In genomic region chr11:41245704-41246398, GRCh38 we compare ENCODE assay signal across 16 cellular contexts.
DNase-seq lines count a peak whose midpoint lies in the region; ATAC-seq and TF ChIP-seq lines count a peak whose summit lies in the region.
"Had no signal": no experiment of that assay in that cellular context is flagged by ENCODE, and none has a peak within 500 bp of the region (broad histone marks: within the 10 kb centered on the region; RNA-seq: fewer than 3 reads in every experiment).

No MANE protein-coding gene starts in this region.

- H2AK5ac ChIP-seq in neuronal stem cell (ENCODE audit: low read depth, low read length), result peak overlapping the region; percentile 94

- no peak overlapping the region for H3K4me3 ChIP-seq in GM12865 (ENCODE audit: low read depth, low read length)
- no peak overlapping the region for H3K4me3 ChIP-seq in left ventricle myocardium inferior
- H3K4me3 ChIP-seq in neuronal stem cell (ENCODE audit: low read length in 2 of 2), result no peak overlapping the region
- H3K4me3 ChIP-seq: stomach had no signal

- H3K9me3 ChIP-seq in left ventricle myocardium inferior (replicated peaks) (peaks cover 4% of the 10 kb centered on the region), neuronal stem cell (replicated peaks in 1 of 2; ENCODE audit: control insufficient read depth in 2 of 2, insufficient read depth in 1 of 2, low read depth in 1 of 2, low read length in 2 of 2) (no peaks in the 10 kb centered on the region)
- H3K9me3 ChIP-seq: stomach had no signal

- intact Hi-C loops in left ventricle myocardium inferior (cut with micrococcal nuclease), result no loop called here

- TF ChIP-seq CTCF in GM12865 (IDR thresholded peaks at IDR 0.05; ENCODE audit: insufficient read depth, low read depth, low read length, missing control alignments) (peak; percentile 26), left ventricle myocardium inferior (IDR thresholded peaks at IDR 0.05; ENCODE audit: borderline replicate concordance) (peak; percentile 52)

- no peak overlapping the region for H4K8ac ChIP-seq in neuronal stem cell (ENCODE audit: low read depth, low read length)

- H3K79me1 ChIP-seq in neuronal stem cell (ENCODE audit: low read depth, low read length), result no peaks in the 10 kb centered on the region

- WGBS in neuronal stem cell (ENCODE audit: extremely low coverage in 2 of 2, insufficient read length in 2 of 2, insufficient replicate concordance in 1 of 2), 2 donors, result no CpG with 5 or more reads among the region's 10 CpGs

- H2AFZ ChIP-seq in neuronal stem cell (ENCODE audit: low read length), result no peak overlapping the region

- peak overlapping the region; percentile 31 for H3K14ac ChIP-seq in neuronal stem cell (ENCODE audit: low read length)

- peak overlapping the region; percentile 83 for H2BK5ac ChIP-seq in neuronal stem cell (ENCODE audit: low read length)

- no peak overlapping the region for H4K91ac ChIP-seq in neuronal stem cell (ENCODE audit: low read depth, low read length, poor library complexity)

- peaks cover 16 to 38% of the 10 kb centered on the region in 2 donors for H3K9me3 Mint-ChIP-seq in stimulated activated naive CD8-positive, alpha-beta T cell treated with anti-CD3 and anti-CD28 coated beads, Interleukin-15, amount 100 ng/mL, for 72 hours
- H3K9me3 Mint-ChIP-seq: mesothelial cell of epicardium had no signal

- no peak overlapping the region for H3K27ac ChIP-seq in left ventricle myocardium inferior (replicated peaks)
- H3K27ac ChIP-seq in neuronal stem cell (replicated peaks; ENCODE audit: low read length), result no peak overlapping the region
- H3K27ac ChIP-seq: stomach had no signal

- H3K27me3 Mint-ChIP-seq in stimulated activated naive CD8-positive, alpha-beta T cell treated with anti-CD3 and anti-CD28 coated beads, Interleukin-15, amount 100 ng/mL, for 72 hours, result no peaks in the 10 kb centered on the region
- H3K27me3 Mint-ChIP-seq: CD4-positive, alpha-beta T cell had no signal

- no peak overlapping the region for H2BK12ac ChIP-seq in neuronal stem cell (ENCODE audit: low read length)

- H3K27ac Mint-ChIP-seq in stimulated activated naive CD8-positive, alpha-beta T cell treated with anti-CD3 and anti-CD28 coated beads, Interleukin-15, amount 100 ng/mL, for 72 hours, result no peak overlapping the region
- H3K27ac Mint-ChIP-seq: activated naive CD4-positive, alpha-beta T cell treated with anti-CD3 and anti-CD28 coated beads, Interleukin-2, amount 50 U/mL, for 72 hours; CD4-positive, alpha-beta T cell; mesothelial cell of epicardium had no signal

- H3K36me3 ChIP-seq in left ventricle myocardium inferior (no peaks in the 10 kb centered on the region), neuronal stem cell (replicated peaks in 1 of 2; ENCODE audit: control insufficient read depth in 2 of 2, insufficient read depth in 2 of 2, low read length in 2 of 2) (no peaks in the 10 kb centered on the region)
- H3K36me3 ChIP-seq: stomach had no signal

- H3K4me1 Mint-ChIP-seq in stimulated activated naive CD8-positive, alpha-beta T cell treated with anti-CD3 and anti-CD28 coated beads, Interleukin-15, amount 100 ng/mL, for 72 hours, result no peaks in the 10 kb centered on the region
- H3K4me1 Mint-ChIP-seq: mesothelial cell of epicardium had no signal

- H3K18ac ChIP-seq in neuronal stem cell (ENCODE audit: low read length), result peak overlapping the region; percentile 93

- peak overlapping the region; percentile 93 for H2BK15ac ChIP-seq in neuronal stem cell (ENCODE audit: low read length)

- H3K4me2 ChIP-seq in neuronal stem cell (ENCODE audit: insufficient read depth, low read length, poor library complexity, severe bottlenecking), result no peak overlapping the region

- H3K27me3 ChIP-seq in left ventricle myocardium inferior (ENCODE audit: low read depth), result no peaks in the 10 kb centered on the region
- no peaks in the 10 kb centered on the region for H3K27me3 ChIP-seq in neuronal stem cell (ENCODE audit: control insufficient read depth in 3 of 3, insufficient read depth in 3 of 3, low read depth in 1 of 3, low read length in 3 of 3)
- H3K27me3 ChIP-seq: stomach had no signal

- DNase-seq in GM12865 (ENCODE audit: low read depth), result peak; percentile 18
- peak; percentile 38 for DNase-seq in HT-29 (ENCODE audit: low spot score)
- no peak for DNase-seq in left ventricle myocardium inferior
- DNase-seq in neuronal stem cell (ENCODE audit: low spot score), result no peak
- DNase-seq in MV-4-11 (lab: John Stamatoyannopoulos, UW), result no peak
- DNase-seq in stimulated activated naive CD8-positive, alpha-beta T cell treated with anti-CD3 and anti-CD28 coated beads, Interleukin-15, amount 100 ng/mL, for 72 hours, result no peak
- DNase-seq: activated T-cell treated with anti-CD3 and anti-CD28 coated beads for 4 hours; CD4-positive, alpha-beta T cell; effector memory CD4-positive, alpha-beta T cell; NCI-H2081 treated with DMSO at 0.1 percent for 48 hours; small intestine; stomach; T-helper 2 cell had no signal

- H3K9ac ChIP-seq in neuronal stem cell (ENCODE audit: low read depth, low read length, poor library complexity), result peak overlapping the region; percentile 30

- H3K4me1 ChIP-seq in left ventricle myocardium inferior (no peaks in the 10 kb centered on the region), neuronal stem cell (ENCODE audit: control insufficient read depth in 2 of 2, insufficient read depth in 1 of 2, low read depth in 1 of 2, low read length in 2 of 2) (peaks cover 0 to 2% of the 10 kb centered on the region in 2 donors)
- H3K4me1 ChIP-seq: stomach had no signal

- peak overlapping the region; percentile 58 for H3K4ac ChIP-seq in neuronal stem cell (ENCODE audit: low read length)

- H3K4me3 Mint-ChIP-seq in stimulated activated naive CD8-positive, alpha-beta T cell treated with anti-CD3 and anti-CD28 coated beads, Interleukin-15, amount 100 ng/mL, for 72 hours, result no peak overlapping the region
- H3K4me3 Mint-ChIP-seq: CD4-positive, alpha-beta T cell; mesothelial cell of epicardium had no signal

- H3K23ac ChIP-seq in neuronal stem cell (ENCODE audit: low read depth, low read length, poor library complexity), result peak overlapping the region; percentile 29

- no peak for ATAC-seq in HG03460 (IDR thresholded peaks at IDR 0.05; ENCODE audit: unreplicated experiment)
- ATAC-seq in stimulated activated naive CD8-positive, alpha-beta T cell treated with anti-CD3 and anti-CD28 coated beads, Interleukin-15, amount 100 ng/mL, for 72 hours, result no peak
- ATAC-seq: activated naive CD4-positive, alpha-beta T cell treated with anti-CD3 and anti-CD28 coated beads, Interleukin-2, amount 50 U/mL, for 72 hours had no signal

- H2BK120ac ChIP-seq in neuronal stem cell (ENCODE audit: low read depth, low read length), result peak overlapping the region; percentile 16

Comparison
In these comparisons a context has a peak if more than half of its experiments do, and no peak if none do; other contexts are left out.
1. DNase-seq: peak in GM12865 (single experiment) and HT-29 (single experiment); none in left ventricle myocardium inferior (single experiment), neuronal stem cell (single experiment), MV-4-11 (single experiment) and stimulated activated naive CD8-positive, alpha-beta T cell treated with anti-CD3 and anti-CD28 coated beads, Interleukin-15, amount 100 ng/mL, for 72 hours (0 of 2).